Comparison of ENCODE assay signal across 8 cellular contexts in genomic region chr1:209860293-209860881, GRCh38. TPM values are rescaled to one million over a fixed set of nuclear protein-coding genes. Genes with fewer than 3 reads are reported as not detected.
A peak's percentile ranks its signal among the peaks of the same experiment; 100 is the strongest.
DNase-seq lines count a peak whose midpoint lies in the region; ATAC-seq and TF ChIP-seq lines count a peak whose summit lies in the region.

No MANE protein-coding gene starts in this region.

- ATAC-seq in GM19023 (IDR thresholded peaks at IDR 0.05; ENCODE audit: unreplicated experiment), result peak; percentile 89
- ATAC-seq in HG03139 (IDR thresholded peaks at IDR 0.05; ENCODE audit: unreplicated experiment), result peak; percentile 93
- peak; percentile 79 to 85 for ATAC-seq in activated CD4-positive, CD25-positive, alpha-beta regulatory T cell treated with anti-CD3 and anti-CD28 coated beads, Interleukin-2, amount 50 U/mL, for 24 hours
- peak; percentile 96 for ATAC-seq in left lobe of liver

- POLR2A ChIA-PET in BJ (lab: Charles Lee), result no interaction called here

- no peak for DNase-seq in BJ (ENCODE audit: low read depth)
- DNase-seq in NCI-H345 (lab: John Stamatoyannopoulos, UW), result peak; percentile 82
- DNase-seq in cerebellar cortex (ENCODE audit: low spot score), result peak; percentile 94
- DNase-seq in left lobe of liver (ENCODE audit: low spot score), result peak; percentile 60
- peak; percentile 34 to 51 (median 48) for DNase-seq in stimulated activated CD4-positive, alpha-beta T cell treated with anti-CD3 and anti-CD28 coated beads, TNF-alpha, amount 100 ng/mL, for 1 hour (ENCODE audit: low read depth in 3 of 3, low spot score in 1 of 3)

- H3K27me3 ChIP-seq in BJ (ENCODE audit: control insufficient read depth, insufficient read depth, low read length), result peaks cover 3% of the 10 kb centered on the region

- H3K4me3 ChIP-seq in BJ (ENCODE audit: low read depth, low read length), result no peak overlapping the region

- H3K36me3 ChIP-seq in BJ (ENCODE audit: control insufficient read depth, insufficient read depth, low read length), result peaks cover under 1% of the 10 kb centered on the region

- CTCF ChIA-PET in BJ (lab: Yijun Ruan, JAX), result interaction anchor here (0.6 to 4.9 kb wide), 25 partner anchors 8 to 1334 kb away, joined by 3 to 60 read pairs (median 6); no protein-coding TSS in a partner anchor

- TF ChIP-seq CTCF in BJ (IDR thresholded peaks at IDR 0.05; ENCODE audit: insufficient read depth, low read depth, low read length), result peak; percentile 89

RNA-seq across cellular contexts. Expression of gene UTP25, which starts 32.6 kb away (rescaled TPM):
- 6.8 and 9.8 TPM in 2 replicates for polyA plus RNA-seq in BJ (2011; rRNA removed)
- polyA minus RNA-seq in BJ (2011; rRNA and poly(A)+ RNA removed), result 7.6 and 9.5 TPM in 2 replicates
- 3.7 TPM for total RNA-seq in left lobe of liver

RNA-seq across cellular contexts. Expression of gene IRF6, which starts 54.4 kb away (rescaled TPM):
- 0.94 and 1.7 TPM in 2 replicates for polyA plus RNA-seq in BJ (2011; rRNA removed)
- polyA minus RNA-seq in BJ (2011; rRNA and poly(A)+ RNA removed), result 1.5 and 2.1 TPM in 2 replicates
- 30.0 TPM for total RNA-seq in left lobe of liver
